ENCODE assay signal across 23 cellular contexts in the genomic region with DNA sequence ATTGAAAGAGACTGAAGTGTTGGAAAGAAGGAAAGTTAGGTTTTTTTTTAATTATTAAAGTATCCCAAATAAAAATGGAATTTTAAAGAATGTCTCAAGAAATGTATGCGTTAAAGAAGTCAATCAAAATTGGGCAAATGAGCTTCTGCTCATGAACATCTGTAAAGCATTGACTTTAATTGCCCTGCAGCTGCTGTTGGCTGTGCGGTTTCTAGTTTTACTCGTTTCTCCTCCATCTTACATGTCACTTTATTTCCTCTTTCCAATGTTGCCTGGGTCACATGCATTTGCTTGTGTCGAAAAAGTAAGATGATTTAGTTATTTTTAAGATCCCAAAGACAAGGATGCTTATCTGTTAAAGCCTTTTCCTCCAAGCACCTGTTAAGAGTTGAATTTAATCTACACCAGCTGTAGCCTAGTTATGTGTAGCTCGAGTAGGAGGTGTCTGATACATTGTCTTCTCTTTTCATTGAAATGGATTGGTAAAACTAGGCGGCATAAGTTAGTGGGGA.
"Had no signal": no experiment of that assay in that cellular context is flagged by ENCODE, and none has a peak within 500 bp of the region (broad histone marks: within the 10 kb centered on the region; RNA-seq: fewer than 3 reads in every experiment).

No MANE protein-coding gene starts in this region.

- H3K4me1 ChIP-seq: gastroesophageal sphincter, heart left ventricle, pancreas, right lobe of liver, upper lobe of left lung had no signal

- H3K9me3 ChIP-seq: gastroesophageal sphincter, pancreas, right lobe of liver, thoracic aorta, upper lobe of left lung had no signal

- H3K4me3 Mint-ChIP-seq: activated naive CD4-positive, alpha-beta T cell treated with anti-CD3 and anti-CD28 coated beads, Interleukin-2, amount 10 ng/mL, durations not matched to agents 7 days and 5 days; activated naive CD8-positive, alpha-beta T cell treated with anti-CD3 and anti-CD28 coated beads, Interleukin-2, amount 50 U/mL, for 24 hours; activated T-cell treated with anti-CD3 and anti-CD28 coated beads, Interleukin-2, amount 50 U/mL, for 4 hours; naive thymus-derived CD8-positive, alpha-beta T cell; stimulated activated memory B cell treated with anti-CD40 and anti-IgM and Interleukin-4, amounts not matched to agents 10 μg/mL and 1 μg/mL and 100 μg/mL, for 72 hours had no signal

- H3K4me3 ChIP-seq: coronary artery, gastroesophageal sphincter, heart left ventricle, pancreas, right lobe of liver, spleen, thoracic aorta, upper lobe of left lung had no signal

- H3K36me3 ChIP-seq: brain microvascular endothelial cell, gastroesophageal sphincter, heart left ventricle, pancreas, right lobe of liver, spleen, thoracic aorta, upper lobe of left lung had no signal

- ATAC-seq: activated naive CD8-positive, alpha-beta T cell treated with anti-CD3 and anti-CD28 coated beads, Interleukin-2, amount 50 U/mL, for 24 hours; activated T-cell treated with anti-CD3 and anti-CD28 coated beads, Interleukin-2, amount 50 U/mL, for 4 hours; gastroesophageal sphincter; heart left ventricle; left cardiac atrium; naive thymus-derived CD8-positive, alpha-beta T cell; pancreas; right lobe of liver; stimulated activated memory B cell treated with anti-CD40 and anti-IgM and Interleukin-4, amounts not matched to agents 10 μg/mL and 1 μg/mL and 100 μg/mL, for 72 hours had no signal

- H3K27me3 Mint-ChIP-seq: activated naive CD4-positive, alpha-beta T cell treated with anti-CD3 and anti-CD28 coated beads, Interleukin-2, amount 10 ng/mL, durations not matched to agents 7 days and 5 days; activated naive CD8-positive, alpha-beta T cell treated with anti-CD3 and anti-CD28 coated beads, Interleukin-2, amount 50 U/mL, for 24 hours; naive thymus-derived CD8-positive, alpha-beta T cell; stimulated activated memory B cell treated with anti-CD40 and anti-IgM and Interleukin-4, amounts not matched to agents 10 μg/mL and 1 μg/mL and 100 μg/mL, for 72 hours had no signal

- H3K27me3 ChIP-seq: brain microvascular endothelial cell, gastroesophageal sphincter, heart left ventricle, pancreas, right lobe of liver, spleen, upper lobe of left lung had no signal

- H3K27ac Mint-ChIP-seq: activated naive CD4-positive, alpha-beta T cell treated with anti-CD3 and anti-CD28 coated beads, Interleukin-2, amount 10 ng/mL, durations not matched to agents 7 days and 5 days; activated naive CD8-positive, alpha-beta T cell treated with anti-CD3 and anti-CD28 coated beads, Interleukin-2, amount 50 U/mL, for 24 hours; naive thymus-derived CD8-positive, alpha-beta T cell; stimulated activated memory B cell treated with anti-CD40 and anti-IgM and Interleukin-4, amounts not matched to agents 10 μg/mL and 1 μg/mL and 100 μg/mL, for 72 hours had no signal

- H3K4me1 Mint-ChIP-seq: activated naive CD4-positive, alpha-beta T cell treated with anti-CD3 and anti-CD28 coated beads, Interleukin-2, amount 10 ng/mL, durations not matched to agents 7 days and 5 days; activated naive CD8-positive, alpha-beta T cell treated with anti-CD3 and anti-CD28 coated beads, Interleukin-2, amount 50 U/mL, for 24 hours; naive thymus-derived CD8-positive, alpha-beta T cell; stimulated activated memory B cell treated with anti-CD40 and anti-IgM and Interleukin-4, amounts not matched to agents 10 μg/mL and 1 μg/mL and 100 μg/mL, for 72 hours had no signal

- H3K9me3 Mint-ChIP-seq: activated naive CD4-positive, alpha-beta T cell treated with anti-CD3 and anti-CD28 coated beads, Interleukin-2, amount 10 ng/mL, durations not matched to agents 7 days and 5 days; activated T-cell treated with anti-CD3 and anti-CD28 coated beads, Interleukin-2, amount 50 U/mL, for 4 hours; stimulated activated memory B cell treated with anti-CD40 and anti-IgM and Interleukin-4, amounts not matched to agents 10 μg/mL and 1 μg/mL and 100 μg/mL, for 72 hours had no signal

- H3K36me3 Mint-ChIP-seq: activated naive CD4-positive, alpha-beta T cell treated with anti-CD3 and anti-CD28 coated beads, Interleukin-2, amount 10 ng/mL, durations not matched to agents 7 days and 5 days had no signal

- H3K27ac ChIP-seq: brain microvascular endothelial cell, coronary artery, gastroesophageal sphincter, heart left ventricle, pancreas, right lobe of liver, spleen, thoracic aorta, upper lobe of left lung, VCaP had no signal

- DNase-seq: activated CD4-positive, alpha-beta T cell treated with anti-CD3 and anti-CD28 coated beads, Interleukin-2, amount 50 U/mL, for 1 hour; activated CD4-positive, CD25-positive, alpha-beta regulatory T cell treated with anti-CD3 and anti-CD28 coated beads, Interleukin-2, amount 50 U/mL, for 72 hours; activated CD8-positive, alpha-beta memory T cell treated with anti-CD3 and anti-CD28 coated beads, Interleukin-2, amount 50 U/mL, for 4 hours; activated naive CD4-positive, alpha-beta T cell treated with anti-CD3 and anti-CD28 coated beads, Interleukin-2, amount 10 ng/mL, durations not matched to agents 7 days and 5 days; activated naive CD8-positive, alpha-beta T cell treated with anti-CD3 and anti-CD28 coated beads, Interleukin-2, amount 50 U/mL, for 24 hours; activated T-cell treated with anti-CD3 and anti-CD28 coated beads, Interleukin-2, amount 50 U/mL, for 4 hours; anterior cingulate cortex; brain microvascular endothelial cell; central memory CD4-positive, alpha-beta T cell; heart left ventricle; left cardiac atrium; mesenchymal stem cell; naive thymus-derived CD8-positive, alpha-beta T cell; pancreas; right lobe of liver; spleen; stimulated activated CD4-positive, alpha-beta T cell treated with anti-CD3 and anti-CD28 coated beads, Interleukin-4, amount 100 ng/mL, for 4 hours; upper lobe of left lung had no signal
